37 cellular contexts compared by ENCODE assay signal in genomic region chr4:68520985-68521384, GRCh38. TPM values are rescaled to one million over a fixed set of nuclear protein-coding genes. Genes with fewer than 3 reads are reported as not detected.
"Had no signal": no experiment of that assay in that cellular context is flagged by ENCODE, and none has a peak within 500 bp of the region (broad histone marks: within the 10 kb centered on the region; RNA-seq: fewer than 3 reads in every experiment).

No MANE protein-coding gene starts in this region.

- H3K27me3 ChIP-seq: MG63 had no signal

- H3K4me3 ChIP-seq: MG63 had no signal

- DNase-seq: Karpas-422, Kasumi-1, MG63, MM.1S, MV-4-11, NCI-H1048, NCI-H1092, NCI-H1092 treated with DMSO at 0.1 percent for 48 hours, NCI-H1105, NCI-H1105 treated with DMSO at 0.1 percent for 48 hours, NCI-H1417, NCI-H1417 treated with DMSO at 0.1 percent for 48 hours, NCI-H1436, NCI-H1436 treated with DMSO at 0.1 percent for 48 hours, NCI-H146, NCI-H1694, NCI-H1694 treated with DMSO at 0.1 percent for 48 hours, NCI-H187, NCI-H187 treated with DMSO at 0.1 percent for 48 hours, NCI-H1930, NCI-H2029, NCI-H2029 treated with DMSO at 0.1 percent for 48 hours, NCI-H2081, NCI-H2081 treated with DMSO at 0.1 percent for 48 hours, NCI-H2107, NCI-H2171, NCI-H2171 treated with DMSO at 0.1 percent for 48 hours, NCI-H2227 treated with DMSO at 0.1 percent for 48 hours, NCI-H226, NCI-H345, NCI-H446, NCI-H446 treated with DMSO at 0.1 percent for 48 hours, NCI-H510A, NCI-H510A treated with DMSO at 0.1 percent for 48 hours had no signal

- H3K9me3 ChIP-seq: MG63 had no signal

- H3K36me3 ChIP-seq: MG63 had no signal

RNA-seq across cellular contexts. Expression of gene UGT2B17, which starts 55.1 kb away (rescaled TPM):
- total RNA-seq: LHCN-M2, MCF 10A, NCI-H460 had no signal
